Comparison of ENCODE assay signal across 12 cellular contexts in the genomic region with DNA sequence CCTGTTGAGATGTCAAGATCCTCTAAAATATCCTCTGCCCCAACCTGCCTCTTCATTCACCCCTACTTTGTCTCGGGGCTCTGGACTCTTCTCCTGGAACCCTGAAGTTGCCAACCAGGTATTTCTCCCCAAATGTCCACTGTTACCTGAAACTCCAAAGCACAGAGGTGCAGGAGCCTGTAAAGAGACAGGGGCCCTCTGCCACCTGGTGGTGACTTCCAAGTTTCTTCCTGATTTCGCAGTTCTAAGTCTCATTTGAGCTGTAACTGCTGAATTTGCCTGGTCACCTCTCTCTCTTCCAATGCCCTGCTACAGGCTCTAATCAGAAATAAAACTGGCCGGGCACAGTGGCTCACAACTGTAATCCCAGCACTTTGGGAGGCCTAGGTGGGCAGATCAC.
DNase-seq lines count a peak whose midpoint lies in the region; ATAC-seq and TF ChIP-seq lines count a peak whose summit lies in the region.
"Had no signal": no experiment of that assay in that cellular context is flagged by ENCODE, and none has a peak within 500 bp of the region (broad histone marks: within the 10 kb centered on the region; RNA-seq: fewer than 3 reads in every experiment).

No MANE protein-coding gene starts in this region.

- H2BK20ac ChIP-seq in H9 (ENCODE audit: low read depth, low read length, poor library complexity, severe bottlenecking), result no peak overlapping the region

- H3K14ac ChIP-seq in H9 (ENCODE audit: insufficient read depth, low read length), result no peak overlapping the region

- no peak overlapping the region for H2BK5ac ChIP-seq in H9 (ENCODE audit: insufficient read length, low read length)

- intact Hi-C loops in lower lobe of right lung (cut with DNase I), result no loop called here

- no peaks in the 10 kb centered on the region for H3K27me3 ChIP-seq in BLaER1
- H3K27me3 ChIP-seq in H9 (ENCODE audit: insufficient read depth, low read length), result no peaks in the 10 kb centered on the region
- peaks cover 4% of the 10 kb centered on the region for H3K27me3 ChIP-seq in lower lobe of right lung (ENCODE audit: low read depth)

- no peak overlapping the region for H3K9ac ChIP-seq in BLaER1
- no peak overlapping the region for H3K9ac ChIP-seq in H9 (ENCODE audit: extremely low read depth, insufficient read length, low read length)

- H3K4me1 ChIP-seq in BLaER1 (peaks cover 69% of the 10 kb centered on the region), H9 (ENCODE audit: insufficient read depth, low read length) (no peaks in the 10 kb centered on the region), lower lobe of right lung (no peaks in the 10 kb centered on the region)

- peaks cover 21% of the 10 kb centered on the region for H4K20me1 ChIP-seq in BLaER1
- no peaks in the 10 kb centered on the region for H4K20me1 ChIP-seq in H9 (ENCODE audit: control insufficient read depth, insufficient read depth, insufficient read length)

- H3K79me1 ChIP-seq in H9 (ENCODE audit: insufficient read depth, low read depth, low read length, poor library complexity, severe bottlenecking), result no peaks in the 10 kb centered on the region

- no peak overlapping the region for H4K91ac ChIP-seq in H9 (ENCODE audit: insufficient read length, low read depth, low read length)

- no peaks in the 10 kb centered on the region for H3K9me3 Mint-ChIP-seq in H9
- no peaks in the 10 kb centered on the region for H3K9me3 Mint-ChIP-seq in activated T-cell treated with anti-CD3 and anti-CD28 coated beads, Interleukin-2, amount 50 U/mL, for 72 hours
- H3K9me3 Mint-ChIP-seq: activated naive CD4-positive, alpha-beta T cell treated with anti-CD3 and anti-CD28 coated beads for 36 hours; T-helper 1 cell treated with Interleukin-12 subunit alpha and Interleukin-12 subunit beta and Interleukin-4 antibody, amounts not matched to agents 30 μg/mL and 1 μg/mL, for 36 hours had no signal

- no peaks in the 10 kb centered on the region for H3K36me3 Mint-ChIP-seq in H9 (ENCODE audit: insufficient read depth in 1 of 3, low read depth in 3 of 3)
- H3K36me3 Mint-ChIP-seq in activated T-cell treated with anti-CD3 and anti-CD28 coated beads, Interleukin-2, amount 50 U/mL, for 72 hours (ENCODE audit: insufficient read depth in 2 of 2), result no peaks in the 10 kb centered on the region

- no peaks in the 10 kb centered on the region for H3K23me2 ChIP-seq in H9 (ENCODE audit: insufficient read length, low read depth, low read length, poor library complexity, severe bottlenecking)

- H3K18ac ChIP-seq in H9 (ENCODE audit: insufficient read length, low read depth, low read length), result no peak overlapping the region

- no peak overlapping the region for H2AFZ ChIP-seq in H9 (ENCODE audit: low read length)

- H3K4me1 Mint-ChIP-seq in H9, result peaks cover 7 to 11% of the 10 kb centered on the region in 2 experiments
- peaks cover 4% of the 10 kb centered on the region for H3K4me1 Mint-ChIP-seq in activated T-cell treated with anti-CD3 and anti-CD28 coated beads, Interleukin-2, amount 50 U/mL, for 72 hours (ENCODE audit: low read depth)

- no peak overlapping the region for H3T11ph ChIP-seq in H9 (ENCODE audit: low read length)

- peak overlapping the region; percentile 2; the same call in 1 of the 2 replicates for H3K27ac ChIP-seq in BLaER1
- no peak overlapping the region for H3K27ac ChIP-seq in H9 (ENCODE audit: insufficient read length, low read depth, low read length)
- no peak overlapping the region for H3K27ac ChIP-seq in lower lobe of right lung

- H3K27me3 Mint-ChIP-seq in H9 (ENCODE audit: low read depth), result no peaks in the 10 kb centered on the region
- no peaks in the 10 kb centered on the region for H3K27me3 Mint-ChIP-seq in activated T-cell treated with anti-CD3 and anti-CD28 coated beads, Interleukin-2, amount 50 U/mL, for 72 hours (ENCODE audit: low read depth)

- no CpG with 5 or more reads among the region's 3 CpGs for WGBS in H9 (ENCODE audit: extremely low coverage, insufficient read length, low lambda C conversion rate)

- TF ChIP-seq CTCF in H9 (conservative IDR thresholded peaks at IDR 0.05) (peak; percentile 72), WI38 (IDR thresholded peaks at IDR 0.05; ENCODE audit: low read depth, low read length) (peak; percentile 23; the same call in 1 of the 2 replicates), lower lobe of right lung (IDR thresholded peaks at IDR 0.05) (peak; percentile 30)

- H3K4me3 ChIP-seq in BLaER1 (no peak overlapping the region), WI38 (ENCODE audit: low read depth, low read length) (no peak overlapping the region), lower lobe of right lung (no peak overlapping the region)

- H2BK15ac ChIP-seq in H9 (ENCODE audit: low read depth, low read length), result no peak overlapping the region

- H3K9me3 ChIP-seq in BLaER1, result no peaks in the 10 kb centered on the region
- H3K9me3 ChIP-seq in H9 (ENCODE audit: control insufficient read depth, low read depth, low read length), result no peaks in the 10 kb centered on the region
- H3K9me3 ChIP-seq in lower lobe of right lung, result no peaks in the 10 kb centered on the region

- H2BK120ac ChIP-seq in H9 (ENCODE audit: low read depth, low read length, poor library complexity, severe bottlenecking), result no peak overlapping the region

- H3K23ac ChIP-seq in H9 (ENCODE audit: insufficient read length, low read depth, low read length), result no peak overlapping the region

- no peak overlapping the region for H2AK5ac ChIP-seq in H9 (ENCODE audit: insufficient read length, low read length)

- H3K4ac ChIP-seq in H9 (ENCODE audit: low read depth, low read length), result no peak overlapping the region

- H2BK12ac ChIP-seq in H9 (ENCODE audit: insufficient read length, low read depth, low read length), result no peak overlapping the region

- no peaks in the 10 kb centered on the region for H3K79me2 ChIP-seq in H9 (ENCODE audit: insufficient read depth, low read length)

- ATAC-seq in lower lobe of right lung (no peak), HG03175 (IDR thresholded peaks at IDR 0.05; ENCODE audit: unreplicated experiment) (no peak)
- ATAC-seq in activated T-cell treated with anti-CD3 and anti-CD28 coated beads, Interleukin-2, amount 50 U/mL, for 72 hours (replicated peaks in 1 of 2), result no peak
- ATAC-seq: left ventricle myocardium superior had no signal

- no peak overlapping the region for H3K4me3 Mint-ChIP-seq in H9
- H3K4me3 Mint-ChIP-seq in activated T-cell treated with anti-CD3 and anti-CD28 coated beads, Interleukin-2, amount 50 U/mL, for 72 hours, result no peak overlapping the region
- H3K4me3 Mint-ChIP-seq: activated naive CD4-positive, alpha-beta T cell treated with anti-CD3 and anti-CD28 coated beads for 36 hours; T-helper 1 cell treated with Interleukin-12 subunit alpha and Interleukin-12 subunit beta and Interleukin-4 antibody, amounts not matched to agents 30 μg/mL and 1 μg/mL, for 36 hours had no signal

- H3K27ac Mint-ChIP-seq in H9, result no peak overlapping the region
- H3K27ac Mint-ChIP-seq in activated T-cell treated with anti-CD3 and anti-CD28 coated beads, Interleukin-2, amount 50 U/mL, for 72 hours, result no peak overlapping the region
- H3K27ac Mint-ChIP-seq: activated naive CD4-positive, alpha-beta T cell treated with anti-CD3 and anti-CD28 coated beads for 36 hours; T-helper 1 cell treated with Interleukin-12 subunit alpha and Interleukin-12 subunit beta and Interleukin-4 antibody, amounts not matched to agents 30 μg/mL and 1 μg/mL, for 36 hours had no signal

- H3K36me3 ChIP-seq in BLaER1 (peaks cover 41% of the 10 kb centered on the region), lower lobe of right lung (no peaks in the 10 kb centered on the region)

- H4K8ac ChIP-seq in H9 (replicated peaks; ENCODE audit: insufficient read length, low read depth, low read length), result no peak overlapping the region

- no peak overlapping the region for H4K5ac ChIP-seq in H9 (ENCODE audit: insufficient read length, low read depth, low read length)

- H3K56ac ChIP-seq in H9 (ENCODE audit: insufficient read length, low read depth, low read length), result no peak overlapping the region

- peak; percentile 81 for DNase-seq in H9
- DNase-seq in lower lobe of right lung, result no peak
- no peak for DNase-seq in activated T-cell treated with anti-CD3 and anti-CD28 coated beads, Interleukin-2, amount 50 U/mL, for 72 hours
- DNase-seq in DMS153 treated with DMSO at 0.1 percent for 48 hours (lab: John Stamatoyannopoulos, UW; ENCODE audit: unreplicated experiment), result no peak
- DNase-seq in activated CD8-positive, alpha-beta memory T cell treated with anti-CD3 and anti-CD28 coated beads, Interleukin-2, amount 50 U/mL, for 48 hours, result no peak
- DNase-seq: activated naive CD4-positive, alpha-beta T cell treated with anti-CD3 and anti-CD28 coated beads for 36 hours; left ventricle myocardium superior; stimulated activated CD4-positive, alpha-beta T cell treated with anti-CD3 and anti-CD28 coated beads, Interleukin-12 subunit alpha, Interleukin-12 subunit beta, amount 100 ng/mL, for 4 hours had no signal

- no peak overlapping the region for H3K4me2 ChIP-seq in BLaER1
- H3K4me2 ChIP-seq in H9 (ENCODE audit: insufficient read depth, insufficient read length, low read length), result no peak overlapping the region
